ENCODE assay signal across 19 cellular contexts in genomic region chr5:139043127-139043905, GRCh38.
"Had no signal": no experiment of that assay in that cellular context is flagged by ENCODE, and none has a peak within 500 bp of the region (broad histone marks: within the 10 kb centered on the region; RNA-seq: fewer than 3 reads in every experiment).

No MANE protein-coding gene starts in this region.

- H3K4me3 Mint-ChIP-seq: activated CD4-positive, alpha-beta memory T cell treated with anti-CD3 and anti-CD28 coated beads for 36 hours; activated naive CD8-positive, alpha-beta T cell treated with anti-CD3 and anti-CD28 coated beads, Interleukin-2, amount 10 ng/mL, durations not matched to agents 7 days and 5 days; activated T-cell treated with anti-CD3 and anti-CD28 coated beads, Interleukin-2, amount 50 U/mL, for 72 hours; natural killer cell treated with Interleukin-12 subunit alpha and Interleukin-12 subunit beta and Interleukin-15 and Interleukin-18, amount 100 ng/mL, for 72 hours; T-helper 1 cell treated with Interleukin-12 subunit alpha and Interleukin-12 subunit beta and Interleukin-4 antibody, amounts not matched to agents 30 μg/mL and 1 μg/mL, for 36 hours had no signal

- H3K27ac ChIP-seq: colonic mucosa, psoas muscle, SK-N-MC, upper lobe of right lung had no signal

- H3K36me3 ChIP-seq: colonic mucosa had no signal

- DNase-seq: activated CD4-positive, alpha-beta memory T cell treated with anti-CD3 and anti-CD28 coated beads for 36 hours; activated CD4-positive, alpha-beta T cell treated with anti-CD3 and anti-CD28 coated beads for 1 hour; activated gamma-delta T cell treated with Interleukin-2 at 50 U/mL for 16 hours; activated naive CD8-positive, alpha-beta T cell treated with anti-CD3 and anti-CD28 coated beads, Interleukin-2, amount 10 ng/mL, durations not matched to agents 7 days and 5 days; activated T-cell treated with anti-CD3 and anti-CD28 coated beads, Interleukin-2, amount 50 U/mL, for 72 hours; aorta; colonic mucosa; effector CD8-positive, alpha-beta T cell; hypothalamus; left colon; nucleus accumbens; psoas muscle; stimulated activated CD4-positive, alpha-beta T cell treated with anti-CD3 and anti-CD28 coated beads, Interleukin-12 subunit alpha, Interleukin-12 subunit beta, amount 100 ng/mL, for 4 hours; stimulated activated CD4-positive, alpha-beta T cell treated with anti-CD3 and anti-CD28 coated beads, Interleukin-2, amount 100 ng/mL, for 48 hours; stimulated activated naive CD8-positive, alpha-beta T cell treated with anti-CD3 and anti-CD28 coated beads, Interleukin-15, Interleukin-2, amounts not matched to agents 100 U/mL and 50 U/mL, for 24 hours; upper lobe of right lung had no signal

- H3K9me3 Mint-ChIP-seq: activated CD4-positive, alpha-beta memory T cell treated with anti-CD3 and anti-CD28 coated beads for 36 hours; activated naive CD8-positive, alpha-beta T cell treated with anti-CD3 and anti-CD28 coated beads, Interleukin-2, amount 10 ng/mL, durations not matched to agents 7 days and 5 days; activated T-cell treated with anti-CD3 and anti-CD28 coated beads, Interleukin-2, amount 50 U/mL, for 72 hours; natural killer cell treated with Interleukin-12 subunit alpha and Interleukin-12 subunit beta and Interleukin-15 and Interleukin-18, amount 100 ng/mL, for 72 hours; T-helper 1 cell treated with Interleukin-12 subunit alpha and Interleukin-12 subunit beta and Interleukin-4 antibody, amounts not matched to agents 30 μg/mL and 1 μg/mL, for 36 hours had no signal

- H3K36me3 Mint-ChIP-seq: natural killer cell treated with Interleukin-12 subunit alpha and Interleukin-12 subunit beta and Interleukin-15 and Interleukin-18, amount 100 ng/mL, for 72 hours had no signal

- H3K27ac Mint-ChIP-seq: activated CD4-positive, alpha-beta memory T cell treated with anti-CD3 and anti-CD28 coated beads for 36 hours; activated naive CD8-positive, alpha-beta T cell treated with anti-CD3 and anti-CD28 coated beads, Interleukin-2, amount 10 ng/mL, durations not matched to agents 7 days and 5 days; activated T-cell treated with anti-CD3 and anti-CD28 coated beads, Interleukin-2, amount 50 U/mL, for 72 hours; natural killer cell treated with Interleukin-12 subunit alpha and Interleukin-12 subunit beta and Interleukin-15 and Interleukin-18, amount 100 ng/mL, for 72 hours; T-helper 1 cell treated with Interleukin-12 subunit alpha and Interleukin-12 subunit beta and Interleukin-4 antibody, amounts not matched to agents 30 μg/mL and 1 μg/mL, for 36 hours had no signal

- H3K27me3 Mint-ChIP-seq: activated CD4-positive, alpha-beta memory T cell treated with anti-CD3 and anti-CD28 coated beads for 36 hours; activated naive CD8-positive, alpha-beta T cell treated with anti-CD3 and anti-CD28 coated beads, Interleukin-2, amount 10 ng/mL, durations not matched to agents 7 days and 5 days; natural killer cell treated with Interleukin-12 subunit alpha and Interleukin-12 subunit beta and Interleukin-15 and Interleukin-18, amount 100 ng/mL, for 72 hours had no signal

- H3K4me1 ChIP-seq: colonic mucosa, upper lobe of right lung had no signal

- H3K4me1 Mint-ChIP-seq: activated naive CD8-positive, alpha-beta T cell treated with anti-CD3 and anti-CD28 coated beads, Interleukin-2, amount 10 ng/mL, durations not matched to agents 7 days and 5 days had no signal

- H3K4me3 ChIP-seq: colonic mucosa, psoas muscle, SK-N-MC, upper lobe of right lung had no signal

- H3K9me3 ChIP-seq: colonic mucosa, psoas muscle, upper lobe of right lung had no signal

- ATAC-seq: activated T-cell treated with anti-CD3 and anti-CD28 coated beads, Interleukin-2, amount 50 U/mL, for 72 hours; left colon; natural killer cell treated with Interleukin-12 subunit alpha and Interleukin-12 subunit beta and Interleukin-15 and Interleukin-18, amount 100 ng/mL, for 72 hours; psoas muscle; stimulated activated naive CD8-positive, alpha-beta T cell treated with anti-CD3 and anti-CD28 coated beads, Interleukin-15, Interleukin-2, amounts not matched to agents 100 U/mL and 50 U/mL, for 24 hours; upper lobe of right lung had no signal

- H3K27me3 ChIP-seq: colonic mucosa, upper lobe of right lung had no signal
